In genomic region chr14:56126514-56126913, GRCh38 we compare ENCODE assay signal across 17 cellular contexts. TPM values are rescaled to one million over a fixed set of nuclear protein-coding genes. Genes with fewer than 3 reads are reported as not detected.
A peak's percentile ranks its signal among the peaks of the same experiment; 100 is the strongest.
DNase-seq lines count a peak whose midpoint lies in the region; ATAC-seq, FAIRE-seq and TF ChIP-seq lines count a peak whose summit lies in the region.
"Had no signal": no experiment of that assay in that cellular context is flagged by ENCODE, and none has a peak within 500 bp of the region (broad histone marks: within the 10 kb centered on the region; RNA-seq: fewer than 3 reads in every experiment).

No MANE protein-coding gene starts in this region.

- intact Hi-C loops in activated CD4-positive, alpha-beta memory T cell treated with anti-CD3 and anti-CD28 coated beads for 36 hours (cut with micrococcal nuclease): no loop called here

- no peaks in the 10 kb centered on the region for H3K27me3 ChIP-seq in BLaER1
- H3K27me3 ChIP-seq: SJSA1 had no signal

- peaks cover 100% of the 10 kb centered on the region for H4K20me1 ChIP-seq in BLaER1

- peak overlapping the region; percentile 76 for H3K4me3 Mint-ChIP-seq in glutamatergic neuron (ENCODE audit: unreplicated experiment)
- H3K4me3 Mint-ChIP-seq in activated CD4-positive, alpha-beta memory T cell treated with anti-CD3 and anti-CD28 coated beads for 36 hours: no peak overlapping the region
- H3K4me3 Mint-ChIP-seq: H9 had no signal

- peaks cover 4% of the 10 kb centered on the region for H3K9me3 Mint-ChIP-seq in glutamatergic neuron (ENCODE audit: unreplicated experiment)
- H3K9me3 Mint-ChIP-seq in activated CD4-positive, alpha-beta memory T cell treated with anti-CD3 and anti-CD28 coated beads for 36 hours: no peaks in the 10 kb centered on the region
- H3K9me3 Mint-ChIP-seq: H9 had no signal

- no peak for ATAC-seq in HG02885 (IDR thresholded peaks at IDR 0.05; ENCODE audit: poor library complexity, unreplicated experiment)
- no peak for ATAC-seq in GM21515 (IDR thresholded peaks at IDR 0.05; ENCODE audit: unreplicated experiment)

- FAIRE-seq in HTR-8/SVneo (lab: Jason Lieb, UNC): peak; percentile 28
- FAIRE-seq: A204.1, RCC 7860 had no signal

- peaks cover 80% of the 10 kb centered on the region for H3K4me1 Mint-ChIP-seq in glutamatergic neuron (ENCODE audit: low read depth, unreplicated experiment)
- peaks cover 47% of the 10 kb centered on the region for H3K4me1 Mint-ChIP-seq in activated CD4-positive, alpha-beta memory T cell treated with anti-CD3 and anti-CD28 coated beads for 36 hours (ENCODE audit: low read depth)

- CTCF ChIA-PET in activated CD4-positive, alpha-beta memory T cell treated with anti-CD3 and anti-CD28 coated beads for 36 hours (lab: Charles Lee): no interaction called here

- no peaks in the 10 kb centered on the region for H3K9me3 ChIP-seq in BLaER1
- H3K9me3 ChIP-seq: SJSA1 had no signal

- POLR2A ChIA-PET in activated CD4-positive, alpha-beta memory T cell treated with anti-CD3 and anti-CD28 coated beads for 36 hours (lab: Charles Lee): interaction anchor here (0.9 kb wide), 1 partner anchor 8 kb away, joined by 3 read pairs; the partner anchor contains the start of gene PELI2

- no peaks in the 10 kb centered on the region for H3K36me3 Mint-ChIP-seq in glutamatergic neuron (ENCODE audit: unreplicated experiment)
- no peaks in the 10 kb centered on the region for H3K36me3 Mint-ChIP-seq in activated CD4-positive, alpha-beta memory T cell treated with anti-CD3 and anti-CD28 coated beads for 36 hours

- H3K27ac ChIP-seq in BLaER1: no peak overlapping the region
- H3K27ac ChIP-seq: HL-60, SJSA1 had no signal

- H3K36me3 ChIP-seq in BLaER1: 0 out of 2 replicates have a peak, but pooled peaks cover 7% of the 10 kb centered on the region
- H3K36me3 ChIP-seq: SJSA1 had no signal

- H3K27ac Mint-ChIP-seq in glutamatergic neuron (ENCODE audit: unreplicated experiment): peak overlapping the region; percentile 88
- no peak overlapping the region for H3K27ac Mint-ChIP-seq in activated CD4-positive, alpha-beta memory T cell treated with anti-CD3 and anti-CD28 coated beads for 36 hours
- H3K27ac Mint-ChIP-seq: H9 had no signal

- DNase-seq in HTR-8/SVneo (ENCODE audit: insufficient read length, low spot score): no peak
- DNase-seq in NCI-H82 treated with DMSO at 0.1 percent for 48 hours (lab: John Stamatoyannopoulos, UW; ENCODE audit: unreplicated experiment): peak; percentile 92
- DNase-seq in glutamatergic neuron: no peak
- no peak for DNase-seq in activated CD4-positive, alpha-beta memory T cell treated with anti-CD3 and anti-CD28 coated beads for 36 hours
- DNase-seq: H9, KG1, NCI-H1092 treated with DMSO at 0.1 percent for 48 hours, NCI-H446 treated with DMSO at 0.1 percent for 48 hours, NCI-H748 treated with DMSO at 0.1 percent for 48 hours, T-helper 1 cell had no signal

- H3K27me3 Mint-ChIP-seq in glutamatergic neuron (ENCODE audit: unreplicated experiment): peaks cover 7% of the 10 kb centered on the region
- H3K27me3 Mint-ChIP-seq in activated CD4-positive, alpha-beta memory T cell treated with anti-CD3 and anti-CD28 coated beads for 36 hours: peaks cover 3% of the 10 kb centered on the region

- no peak overlapping the region for H3K4me3 ChIP-seq in BLaER1
- H3K4me3 ChIP-seq: SJSA1 had no signal

- peak overlapping the region; percentile 90 for H3K4me2 ChIP-seq in BLaER1

- TF ChIP-seq CTCF in glutamatergic neuron (IDR thresholded peaks at IDR 0.05; ENCODE audit: partially characterized antibody, unreplicated experiment): no peak

- H3K4me1 ChIP-seq in BLaER1: peaks cover 99% of the 10 kb centered on the region

- H3K9ac ChIP-seq in BLaER1: no peak overlapping the region

RNA-seq across cellular contexts. Expression of gene PELI2, which starts 8.3 kb away (rescaled TPM):
- total RNA-seq in glutamatergic neuron (ENCODE audit: unreplicated experiment): 158 TPM
- 1 to 10 TPM; 6.4 to 6.6 TPM for total RNA-seq in activated CD4-positive, alpha-beta memory T cell treated with anti-CD3 and anti-CD28 coated beads for 36 hours

Comparison
In these comparisons a context has a peak if more than half of its experiments do, and no peak if none do; other contexts are left out.
1. RNA of gene PELI2, which starts 8.3 kb away (total RNA-seq): 158 TPM in glutamatergic neuron (single experiment); 6.4 to 6.6 TPM in activated CD4-positive, alpha-beta memory T cell treated with anti-CD3 and anti-CD28 coated beads for 36 hours; every median in the first group is over 10 times any median in the second.